In genomic region chr19:1855828-1856255, GRCh38 we compare ENCODE assay signal across 8 cellular contexts. TPM values are rescaled to one million over a fixed set of nuclear protein-coding genes. Genes with fewer than 3 reads are reported as not detected.
DNase-seq lines count a peak whose midpoint lies in the region; ATAC-seq, FAIRE-seq and TF ChIP-seq lines count a peak whose summit lies in the region.

No MANE protein-coding gene starts in this region.

- ATAC-seq in GM19035 (IDR thresholded peaks at IDR 0.05; ENCODE audit: unreplicated experiment), result peak; percentile 4
- no peak for ATAC-seq in aorta (ENCODE audit: low FRiP score)
- ATAC-seq in GM19351 (IDR thresholded peaks at IDR 0.05; ENCODE audit: unreplicated experiment), result no peak
- no peak for ATAC-seq in HG03442 (IDR thresholded peaks at IDR 0.05; ENCODE audit: unreplicated experiment)

- POLR2A ChIA-PET in endothelial cell of umbilical vein (lab: Charles Lee), result interaction anchor here (0.6 kb wide), 1 partner anchor 1201 kb away, joined by 3 read pairs; no protein-coding TSS in a partner anchor

- no peak for FAIRE-seq in endothelial cell of umbilical vein (lab: Jason Lieb, UNC)

- H3K27ac ChIP-seq in endothelial cell of umbilical vein (ENCODE audit: insufficient read depth, low read depth, low read length), result peak overlapping the region; percentile 30
- H3K27ac ChIP-seq in sigmoid colon, result peak overlapping the region; percentile 82 to 84 (median 83)
- H3K27ac ChIP-seq in aorta (ENCODE audit: low read depth in 1 of 2, low read length in 2 of 2), result no peak overlapping the region

- H3K79me2 ChIP-seq in endothelial cell of umbilical vein (ENCODE audit: control insufficient read depth, insufficient read depth, low read length), result peaks cover 72% of the 10 kb centered on the region

- 4 to 11% methylated on average over 13 of the region's 13 CpGs for WGBS in sigmoid colon, 2 donors
- WGBS in aorta, 2 donors, result 74% methylated on average over 13 of the region's 13 CpGs

- TF ChIP-seq CTCF in endothelial cell of umbilical vein (IDR thresholded peaks at IDR 0.05; ENCODE audit: extremely low read depth in 1 of 2, insufficient read depth in 1 of 2, low read depth in 1 of 2, low read length in 2 of 2) (no peak), sigmoid colon (IDR thresholded peaks at IDR 0.05) (no peak)

- intact Hi-C loops in endothelial cell of umbilical vein (cut with micrococcal nuclease) (no loop called here), sigmoid colon (cut with DNase I) (no loop called here), aorta (cut with DNase I) (no loop called here)

- H3K9me3 ChIP-seq in endothelial cell of umbilical vein (replicated peaks; ENCODE audit: control insufficient read depth, insufficient read depth, low read length) (no peaks in the 10 kb centered on the region), sigmoid colon (no peaks in the 10 kb centered on the region), aorta (ENCODE audit: control insufficient read depth, low read length) (no peaks in the 10 kb centered on the region)

- dilution Hi-C loops in endothelial cell of umbilical vein (cut with MboI; ENCODE audit: extremely low pct_ligation_motif_present, low sequenced_read_pairs), result no loop called here

- H3K4me2 ChIP-seq in endothelial cell of umbilical vein (ENCODE audit: insufficient read depth, low read length), result peak overlapping the region; percentile 47

- H3K4me1 ChIP-seq in endothelial cell of umbilical vein (ENCODE audit: control insufficient read depth, extremely low read depth, insufficient read depth, low read length), result peaks cover 41% of the 10 kb centered on the region
- peaks cover 0 to 94% (median 80%) of the 10 kb centered on the region in 4 donors for H3K4me1 ChIP-seq in sigmoid colon
- H3K4me1 ChIP-seq in aorta (ENCODE audit: control insufficient read depth in 1 of 2, insufficient read depth in 2 of 2, low read length in 2 of 2), result no peaks in the 10 kb centered on the region

- no TSS peak for BruUV-seq in endothelial cell of umbilical vein (replicated peaks; lab: Mats Ljungman, UMichigan)

- no peaks in the 10 kb centered on the region for H4K20me1 ChIP-seq in endothelial cell of umbilical vein (replicated peaks; ENCODE audit: control insufficient read depth, extremely low read depth, insufficient read depth, low read length)

- CTCF ChIA-PET in endothelial cell of umbilical vein (lab: Charles Lee), result interaction anchor here (0.6 to 2.1 kb wide), 6 partner anchors 10 to 30 kb away, joined by 3 to 14 read pairs (median 4); no protein-coding TSS in a partner anchor

- no peaks in the 10 kb centered on the region for H3K27me3 ChIP-seq in endothelial cell of umbilical vein (ENCODE audit: control insufficient read depth in 2 of 2, insufficient read depth in 2 of 2, low read length in 2 of 2)
- H3K27me3 ChIP-seq in sigmoid colon, result peaks cover 4 to 70% (median 39%) of the 10 kb centered on the region in 3 donors
- H3K27me3 ChIP-seq in aorta (ENCODE audit: control insufficient read depth in 1 of 2, insufficient read depth in 2 of 2, low read length in 1 of 2), result no peaks in the 10 kb centered on the region

- H3K36me3 ChIP-seq in endothelial cell of umbilical vein (ENCODE audit: control insufficient read depth in 2 of 2, extremely low read depth in 1 of 2, insufficient read depth in 2 of 2, low read length in 2 of 2) (no peaks in the 10 kb centered on the region), sigmoid colon (no peaks in the 10 kb centered on the region), aorta (ENCODE audit: control insufficient read depth in 1 of 2, insufficient read depth in 2 of 2, low read length in 1 of 2) (no peaks in the 10 kb centered on the region)

- no peak overlapping the region for H2AFZ ChIP-seq in endothelial cell of umbilical vein (ENCODE audit: low read depth, low read length)

- H3K4me3 ChIP-seq in endothelial cell of umbilical vein (replicated peaks in 1 of 3; ENCODE audit: insufficient read depth in 1 of 3, low read depth in 1 of 3, low read length in 3 of 3) (no peak overlapping the region), sigmoid colon (peak overlapping the region; percentile 6 to 52 (median 48)), aorta (ENCODE audit: low read length in 2 of 2) (no peak overlapping the region)

- DNase-seq in RPMI8226, result peak; percentile 40
- DNase-seq in endothelial cell of umbilical vein (ENCODE audit: low read depth, low spot score), result no peak
- DNase-seq in sigmoid colon, result no peak
- no peak for DNase-seq in aorta
- DNase-seq in AG08395 (ENCODE audit: low spot score), result no peak

- no peak for TF ChIP-seq POLR2A in endothelial cell of umbilical vein (IDR thresholded peaks at IDR 0.05; ENCODE audit: low read depth, low read length)
- TF ChIP-seq POLR2A in sigmoid colon (IDR thresholded peaks at IDR 0.05), result no peak

- TF ChIP-seq EP300 in sigmoid colon (IDR thresholded peaks at IDR 0.05), result no peak

- H3K9me1 ChIP-seq in endothelial cell of umbilical vein (replicated peaks; ENCODE audit: control insufficient read depth, extremely low read depth, insufficient read depth, low read length), result no peaks in the 10 kb centered on the region

- peak overlapping the region; percentile 14 for H3K9ac ChIP-seq in endothelial cell of umbilical vein (replicated peaks; ENCODE audit: extremely low read depth, insufficient read depth, low read length)

RNA-seq across cellular contexts. Expression of gene KLF16, which starts 7.5 kb away (rescaled TPM):
- total RNA-seq in endothelial cell of umbilical vein, result 36.6 and 38.0 TPM in 2 replicates
- 11.6 and 22.6 TPM in 2 replicates for polyA plus RNA-seq in endothelial cell of umbilical vein
- 6.0 and 10.4 TPM in 2 replicates for polyA plus RNA-seq in endothelial cell of umbilical vein (2011; cell fraction: cytosol; rRNA removed)
- polyA plus RNA-seq in endothelial cell of umbilical vein (2011; cell fraction: nucleus; rRNA removed), result 4.4 and 4.6 TPM in 2 replicates
- polyA plus RNA-seq in endothelial cell of umbilical vein (2012), result 12.1 and 19.5 TPM in 2 replicates
- 3.1 and 3.2 TPM in 2 replicates for polyA minus RNA-seq in endothelial cell of umbilical vein
- 19.7 TPM for polyA minus RNA-seq in endothelial cell of umbilical vein (2011; cell fraction: cytosol; rRNA and poly(A)+ RNA removed)
- polyA minus RNA-seq in endothelial cell of umbilical vein (2011; cell fraction: nucleus; rRNA and poly(A)+ RNA removed), result 2.0 and 3.2 TPM in 2 replicates
- total RNA-seq in sigmoid colon, result 10 to 100 TPM in 1 of 4 donors, 1 to 10 TPM in 3; 2.1 to 10.3 (median 4.4) TPM
- polyA plus RNA-seq in sigmoid colon, result 10 to 100 TPM in 2 of 3 donors, 1 to 10 TPM in 1; 8.4 to 20.5 (median 12.5) TPM
- total RNA-seq in aorta, result 10 to 100 TPM; 17.3 to 18.3 TPM
- 1 to 10 TPM; 5.1 to 6.6 TPM for polyA plus RNA-seq in aorta

RNA-seq across cellular contexts. Expression of gene REXO1, which starts 7.6 kb away (rescaled TPM):
- total RNA-seq in endothelial cell of umbilical vein (41.1 and 44.6 TPM in 2 replicates), sigmoid colon (10 to 100 TPM in 2 of 4 donors, 1 to 10 TPM in 2; 8.6 to 61.8 (median 13.1) TPM), aorta (10 to 100 TPM; 27.7 to 29.9 TPM)
- polyA plus RNA-seq in endothelial cell of umbilical vein (56.9 and 88.8 TPM in 2 replicates), sigmoid colon (10 to 100 TPM in 2 of 3 donors, 1 to 10 TPM in 1; 9.0 to 34.6 (median 11.1) TPM), aorta (10 to 100 TPM in 1 of 2 donors, 1 to 10 TPM in 1; 4.8 to 25.6 TPM)
- 18.9 and 26.1 TPM in 2 replicates for polyA plus RNA-seq in endothelial cell of umbilical vein (2011; cell fraction: cytosol; rRNA removed)
- 112 and 117 TPM in 2 replicates for polyA plus RNA-seq in endothelial cell of umbilical vein (2011; cell fraction: nucleus; rRNA removed)
- 23.1 and 32.6 TPM in 2 replicates for polyA plus RNA-seq in endothelial cell of umbilical vein (2012)
- 13.5 and 14.6 TPM in 2 replicates for polyA minus RNA-seq in endothelial cell of umbilical vein
- 18.6 TPM for polyA minus RNA-seq in endothelial cell of umbilical vein (2011; cell fraction: cytosol; rRNA and poly(A)+ RNA removed)
- 13.1 and 32.2 TPM in 2 replicates for polyA minus RNA-seq in endothelial cell of umbilical vein (2011; cell fraction: nucleus; rRNA and poly(A)+ RNA removed)

RNA-seq across cellular contexts. Expression of gene ABHD17A, which starts 29.5 kb away (rescaled TPM):
- 89.8 and 97.0 TPM in 2 replicates for total RNA-seq in endothelial cell of umbilical vein
- polyA plus RNA-seq in endothelial cell of umbilical vein, result 143 and 179 TPM in 2 replicates
- 38.4 and 71.7 TPM in 2 replicates for polyA plus RNA-seq in endothelial cell of umbilical vein (2011; cell fraction: cytosol; rRNA removed)
- polyA plus RNA-seq in endothelial cell of umbilical vein (2011; cell fraction: nucleus; rRNA removed), result 76.9 and 77.9 TPM in 2 replicates
- polyA plus RNA-seq in endothelial cell of umbilical vein (2012), result 29.4 and 57.3 TPM in 2 replicates
- 41.1 and 52.8 TPM in 2 replicates for polyA minus RNA-seq in endothelial cell of umbilical vein
- 28.8 TPM for polyA minus RNA-seq in endothelial cell of umbilical vein (2011; cell fraction: cytosol; rRNA and poly(A)+ RNA removed)
- polyA minus RNA-seq in endothelial cell of umbilical vein (2011; cell fraction: nucleus; rRNA and poly(A)+ RNA removed), result 11.6 and 18.8 TPM in 2 replicates
- total RNA-seq in sigmoid colon, result 10 to 100 TPM; 86.6 to 97.1 (median 92.7) TPM
- polyA plus RNA-seq in sigmoid colon, result 10 to 100 TPM; 60.7 to 76.3 (median 69.4) TPM
- total RNA-seq in aorta, result 10 to 100 TPM; 54.8 to 64.6 TPM
- polyA plus RNA-seq in aorta, result 100 to 1,000 TPM in 1 of 2 donors, 10 to 100 TPM in 1; 48.8 to 116 TPM

RNA-seq across cellular contexts. Expression of gene ATP8B3, which starts 43.8 kb away (rescaled TPM):
- 5.1 and 7.3 TPM in 2 replicates for total RNA-seq in endothelial cell of umbilical vein
- 1.1 and 1.4 TPM in 2 replicates for polyA plus RNA-seq in endothelial cell of umbilical vein
- 0.97 and 1.1 TPM in 2 replicates for polyA plus RNA-seq in endothelial cell of umbilical vein (2011; cell fraction: cytosol; rRNA removed)
- polyA plus RNA-seq in endothelial cell of umbilical vein (2011; cell fraction: nucleus; rRNA removed), result 3.6 and 4.2 TPM in 2 replicates
- 0.91 and 1.3 TPM in 2 replicates for polyA plus RNA-seq in endothelial cell of umbilical vein (2012)
- 1.9 and 2.6 TPM in 2 replicates for polyA minus RNA-seq in endothelial cell of umbilical vein
- 6.5 TPM for polyA minus RNA-seq in endothelial cell of umbilical vein (2011; cell fraction: cytosol; rRNA and poly(A)+ RNA removed)
- polyA minus RNA-seq in endothelial cell of umbilical vein (2011; cell fraction: nucleus; rRNA and poly(A)+ RNA removed), result 0.63 and 0.72 TPM in 2 replicates
- 1 to 10 TPM in 1 of 4 donors, under 1 TPM in 3; under 0.01 to 3.9 (median 0.42) TPM for total RNA-seq in sigmoid colon
- polyA plus RNA-seq in sigmoid colon, result under 1 TPM in 1 of 3 donors, not detected in 2; 0.96 TPM
- 1 to 10 TPM; 1.8 to 4.7 TPM for total RNA-seq in aorta
- polyA plus RNA-seq in aorta, result under 1 TPM; 0.38 to 0.63 TPM

RNA-seq across cellular contexts. Expression of gene ADAT3, which starts 49.4 kb away (rescaled TPM):
- total RNA-seq in endothelial cell of umbilical vein, result 8.0 and 11.7 TPM in 2 replicates
- 5.7 and 8.6 TPM in 2 replicates for polyA plus RNA-seq in endothelial cell of umbilical vein
- polyA plus RNA-seq in endothelial cell of umbilical vein (2011; cell fraction: cytosol; rRNA removed), result 1.1 and 2.6 TPM in 2 replicates
- polyA plus RNA-seq in endothelial cell of umbilical vein (2011; cell fraction: nucleus; rRNA removed), result 3.4 and 3.8 TPM in 2 replicates
- polyA plus RNA-seq in endothelial cell of umbilical vein (2012), result 1.7 and 2.9 TPM in 2 replicates
- 2.0 and 3.3 TPM in 2 replicates for polyA minus RNA-seq in endothelial cell of umbilical vein
- polyA minus RNA-seq in endothelial cell of umbilical vein (2011; cell fraction: cytosol; rRNA and poly(A)+ RNA removed), result 5.0 TPM
- 2.8 and 7.1 TPM in 2 replicates for polyA minus RNA-seq in endothelial cell of umbilical vein (2011; cell fraction: nucleus; rRNA and poly(A)+ RNA removed)
- total RNA-seq in sigmoid colon, result 1 to 10 TPM in 2 of 4 donors, under 1 TPM in 2; 0.33 to 6.2 (median 1.5) TPM
- 10 to 100 TPM in 2 of 3 donors, 1 to 10 TPM in 1; 6.6 to 17.4 (median 13.2) TPM for polyA plus RNA-seq in sigmoid colon
- total RNA-seq in aorta, result 1 to 10 TPM; 3.3 to 5.5 TPM
- polyA plus RNA-seq in aorta, result 1 to 10 TPM; 1.5 to 5.6 TPM

Comparison
In these comparisons a context has a peak if more than half of its experiments do, and no peak if none do; other contexts are left out.
1. H3K27ac ChIP-seq: peak in endothelial cell of umbilical vein (single experiment) and sigmoid colon (4 of 4); none in aorta (0 of 2).
2. H3K4me3 ChIP-seq: peak in sigmoid colon (4 of 4); none in endothelial cell of umbilical vein (0 of 3) and aorta (0 of 2).